In genomic region chr11:127454856-127455255, GRCh38 we compare ENCODE assay signal across 16 cellular contexts.
DNase-seq lines count a peak whose midpoint lies in the region; ATAC-seq and TF ChIP-seq lines count a peak whose summit lies in the region.
"Had no signal": no experiment of that assay in that cellular context is flagged by ENCODE, and none has a peak within 500 bp of the region (broad histone marks: within the 10 kb centered on the region; RNA-seq: fewer than 3 reads in every experiment).

No MANE protein-coding gene starts in this region.

- WGBS in tibial nerve, 2 donors, result 30 to 31% methylated on average over 4 of the region's 4 CpGs

- no peak overlapping the region for H3K4me3 Mint-ChIP-seq in activated CD8-positive, alpha-beta memory T cell treated with anti-CD3 and anti-CD28 coated beads, Interleukin-2, amount 10 ng/mL, durations not matched to agents 7 days and 5 days
- H3K4me3 Mint-ChIP-seq: activated CD4-positive, alpha-beta T cell treated with anti-CD3 and anti-CD28 coated beads for 36 hours; activated naive CD8-positive, alpha-beta T cell treated with anti-CD3 and anti-CD28 coated beads, Interleukin-2, amount 50 U/mL, for 24 hours had no signal

- TF ChIP-seq CTCF in tibial nerve (IDR thresholded peaks at IDR 0.05), result no peak

- H3K27me3 ChIP-seq in tibial nerve, result no peaks in the 10 kb centered on the region

- H3K9me3 Mint-ChIP-seq in activated CD8-positive, alpha-beta memory T cell treated with anti-CD3 and anti-CD28 coated beads, Interleukin-2, amount 10 ng/mL, durations not matched to agents 7 days and 5 days (ENCODE audit: low read depth), result no peaks in the 10 kb centered on the region
- H3K9me3 Mint-ChIP-seq: activated naive CD8-positive, alpha-beta T cell treated with anti-CD3 and anti-CD28 coated beads, Interleukin-2, amount 50 U/mL, for 24 hours had no signal

- H3K27ac Mint-ChIP-seq in activated CD8-positive, alpha-beta memory T cell treated with anti-CD3 and anti-CD28 coated beads, Interleukin-2, amount 10 ng/mL, durations not matched to agents 7 days and 5 days, result no peak overlapping the region
- H3K27ac Mint-ChIP-seq: activated CD4-positive, alpha-beta T cell treated with anti-CD3 and anti-CD28 coated beads for 36 hours; activated naive CD8-positive, alpha-beta T cell treated with anti-CD3 and anti-CD28 coated beads, Interleukin-2, amount 50 U/mL, for 24 hours had no signal

- H3K27me3 Mint-ChIP-seq in activated CD8-positive, alpha-beta memory T cell treated with anti-CD3 and anti-CD28 coated beads, Interleukin-2, amount 10 ng/mL, durations not matched to agents 7 days and 5 days, result no peaks in the 10 kb centered on the region
- H3K27me3 Mint-ChIP-seq: activated CD4-positive, alpha-beta T cell treated with anti-CD3 and anti-CD28 coated beads for 36 hours; activated naive CD8-positive, alpha-beta T cell treated with anti-CD3 and anti-CD28 coated beads, Interleukin-2, amount 50 U/mL, for 24 hours had no signal

- H3K36me3 Mint-ChIP-seq in activated CD8-positive, alpha-beta memory T cell treated with anti-CD3 and anti-CD28 coated beads, Interleukin-2, amount 10 ng/mL, durations not matched to agents 7 days and 5 days, result no peaks in the 10 kb centered on the region

- H3K9me3 ChIP-seq in tibial nerve, result no peaks in the 10 kb centered on the region

- no peaks in the 10 kb centered on the region for H3K4me1 ChIP-seq in tibial nerve
- H3K4me1 ChIP-seq: parathyroid adenoma had no signal

- no peaks in the 10 kb centered on the region for H3K36me3 ChIP-seq in tibial nerve

- peak; percentile 94 for DNase-seq in DMS153 (lab: John Stamatoyannopoulos, UW)
- peak; percentile 100 for DNase-seq in NCI-H1105 treated with DMSO at 0.1 percent for 48 hours (lab: John Stamatoyannopoulos, UW)
- DNase-seq in NCI-H510A (lab: John Stamatoyannopoulos, UW), result peak; percentile 84
- DNase-seq in iPS-NIHi7 (ENCODE audit: extremely low spot score), result peak; percentile 19
- DNase-seq in activated CD8-positive, alpha-beta memory T cell treated with anti-CD3 and anti-CD28 coated beads, Interleukin-2, amount 10 ng/mL, durations not matched to agents 7 days and 5 days, result no peak
- DNase-seq in Right ventricle myocardium inferior (ENCODE audit: missing footprints), result no peak
- DNase-seq in tibial nerve (ENCODE audit: low spot score in 2 of 2), result no peak
- no peak for DNase-seq in GOT3 (lab: John Stamatoyannopoulos, UW)
- DNase-seq: activated CD4-positive, alpha-beta T cell treated with anti-CD3 and anti-CD28 coated beads for 36 hours; activated naive CD8-positive, alpha-beta T cell treated with anti-CD3 and anti-CD28 coated beads, Interleukin-2, amount 50 U/mL, for 24 hours; activated T-cell treated with anti-CD3 and anti-CD28 coated beads, Interleukin-2, amount 50 U/mL, for 1 hour; DND-41; Karpas-422; stimulated activated CD4-positive, alpha-beta T cell treated with anti-CD3 and anti-CD28 coated beads, Interleukin-12 subunit alpha, Interleukin-12 subunit beta, amount 100 ng/mL, for 4 hours had no signal

- CTCF ChIA-PET in activated CD8-positive, alpha-beta memory T cell treated with anti-CD3 and anti-CD28 coated beads, Interleukin-2, amount 10 ng/mL, durations not matched to agents 7 days and 5 days (lab: Charles Lee), result no interaction called here

- TF ChIP-seq EP300 in tibial nerve (IDR thresholded peaks at IDR 0.05), result no peak

- H3K27ac ChIP-seq in tibial nerve, result no peak overlapping the region
- H3K27ac ChIP-seq: HL-60, parathyroid adenoma had no signal

- intact Hi-C loops in Right ventricle myocardium inferior (cut with DNase I), result no loop called here

- no peak overlapping the region for H3K4me3 ChIP-seq in tibial nerve

- no peak for ATAC-seq in activated CD8-positive, alpha-beta memory T cell treated with anti-CD3 and anti-CD28 coated beads, Interleukin-2, amount 10 ng/mL, durations not matched to agents 7 days and 5 days
- no peak for ATAC-seq in Right ventricle myocardium inferior
- ATAC-seq: activated CD4-positive, alpha-beta T cell treated with anti-CD3 and anti-CD28 coated beads for 36 hours; activated naive CD8-positive, alpha-beta T cell treated with anti-CD3 and anti-CD28 coated beads, Interleukin-2, amount 50 U/mL, for 24 hours had no signal

- H3K4me1 Mint-ChIP-seq in activated CD8-positive, alpha-beta memory T cell treated with anti-CD3 and anti-CD28 coated beads, Interleukin-2, amount 10 ng/mL, durations not matched to agents 7 days and 5 days, result no peaks in the 10 kb centered on the region
- H3K4me1 Mint-ChIP-seq: activated CD4-positive, alpha-beta T cell treated with anti-CD3 and anti-CD28 coated beads for 36 hours; activated naive CD8-positive, alpha-beta T cell treated with anti-CD3 and anti-CD28 coated beads, Interleukin-2, amount 50 U/mL, for 24 hours had no signal

- no peak for TF ChIP-seq POLR2A in tibial nerve (IDR thresholded peaks at IDR 0.05)

Comparison
In these comparisons a context has a peak if more than half of its experiments do, and no peak if none do; other contexts are left out.
1. DNase-seq: peak in DMS153 (single experiment), NCI-H1105 treated with DMSO at 0.1 percent for 48 hours (single experiment), NCI-H510A (single experiment) and iPS-NIHi7 (single experiment); none in activated CD8-positive, alpha-beta memory T cell treated with anti-CD3 and anti-CD28 coated beads, Interleukin-2, amount 10 ng/mL, durations not matched to agents 7 days and 5 days (single experiment), Right ventricle myocardium inferior (single experiment), tibial nerve (0 of 2) and GOT3 (single experiment).